In the genomic region with DNA sequence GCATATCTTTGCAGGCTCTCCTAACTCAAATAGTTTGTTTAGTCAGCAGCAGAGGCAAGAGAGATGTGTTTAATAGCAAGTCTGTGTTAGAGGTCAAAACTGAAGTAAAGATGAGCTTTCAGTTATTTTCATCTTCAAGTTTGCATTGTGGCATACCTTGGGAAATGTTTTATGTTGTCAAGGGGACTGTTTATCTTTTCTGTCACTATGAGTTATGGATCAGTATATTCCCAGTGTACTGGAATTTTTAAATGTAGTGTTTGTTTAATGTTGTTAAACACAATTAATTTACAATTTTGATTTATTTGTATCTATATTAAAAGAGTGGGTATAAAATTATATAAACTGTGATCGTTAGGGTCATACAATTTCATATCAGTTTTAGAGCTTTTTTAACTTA, we compare ENCODE assay signal across 14 cellular contexts.
A peak's percentile ranks its signal among the peaks of the same experiment; 100 is the strongest.
DNase-seq lines count a peak whose midpoint lies in the region; ATAC-seq and TF ChIP-seq lines count a peak whose summit lies in the region.
"Had no signal": no experiment of that assay in that cellular context is flagged by ENCODE, and none has a peak within 500 bp of the region (broad histone marks: within the 10 kb centered on the region; RNA-seq: fewer than 3 reads in every experiment).

No MANE protein-coding gene starts in this region.

- H3K4me3 ChIP-seq in HUES48 (ENCODE audit: low read depth, low read length) (peak overlapping the region; percentile 84), colonic mucosa (peak overlapping the region; percentile 56), lower lobe of right lung (peak overlapping the region; percentile 58), subcutaneous abdominal adipose tissue (ENCODE audit: low read depth in 1 of 5, low read length in 5 of 5) (peak overlapping the region in 3 of 5 donors; percentile 78 to 88 (median 88))

- H3K27ac ChIP-seq in HUES48 (ENCODE audit: low read depth, low read length) (no peak overlapping the region), colonic mucosa (peak overlapping the region; percentile 45), lower lobe of right lung (no peak overlapping the region), subcutaneous abdominal adipose tissue (ENCODE audit: low read depth, low read length) (peak overlapping the region; percentile 10)

- H3K4me1 ChIP-seq in HUES48 (ENCODE audit: control insufficient read depth, insufficient read depth, low read length) (peaks cover 11% of the 10 kb centered on the region), colonic mucosa (no peaks in the 10 kb centered on the region), lower lobe of right lung (peaks cover 15% of the 10 kb centered on the region), subcutaneous abdominal adipose tissue (ENCODE audit: control insufficient read depth in 5 of 5, insufficient read depth in 5 of 5, low read length in 5 of 5) (peaks cover 4 to 47% (median 41%) of the 10 kb centered on the region in 5 donors)

- H3K9me3 ChIP-seq in HUES48 (ENCODE audit: control insufficient read depth, insufficient read depth, low read length) (no peaks in the 10 kb centered on the region), colonic mucosa (no peaks in the 10 kb centered on the region), lower lobe of right lung (no peaks in the 10 kb centered on the region), subcutaneous abdominal adipose tissue (ENCODE audit: control insufficient read depth in 5 of 5, low read length in 5 of 5) (no peaks in the 10 kb centered on the region)

- DNase-seq in colonic mucosa (no peak), lower lobe of right lung (no peak), activated gamma-delta T cell (lab: John Stamatoyannopoulos, UW) (no peak), EL (no peak), NCI-H1105 (lab: John Stamatoyannopoulos, UW) (no peak)
- no peak for DNase-seq in activated CD4-positive, alpha-beta T cell treated with anti-CD3 and anti-CD28 coated beads for 4 hours
- DNase-seq: activated CD8-positive, alpha-beta T cell treated with anti-CD3 and anti-CD28 coated beads, Interleukin-2, amount 10 ng/mL, durations not matched to agents 7 days and 5 days; activated effector memory CD4-positive, alpha-beta T cell treated with anti-CD3 and anti-CD28 coated beads, Interleukin-2, amount 50 U/mL, for 16 hours; NCI-H1092; NCI-H510A; stimulated activated CD4-positive, alpha-beta T cell treated with anti-CD3 and anti-CD28 coated beads, Interleukin-4, amount 100 ng/mL, for 4 hours; stimulated activated naive B cell treated with anti-CD40 and anti-IgM and Interleukin-4, amounts not matched to agents 10 μg/mL and 1 μg/mL and 100 μg/mL, for 72 hours had no signal

- no peak for ATAC-seq in lower lobe of right lung
- ATAC-seq: activated CD8-positive, alpha-beta T cell treated with anti-CD3 and anti-CD28 coated beads, Interleukin-2, amount 10 ng/mL, durations not matched to agents 7 days and 5 days; stimulated activated naive B cell treated with anti-CD40 and anti-IgM and Interleukin-4, amounts not matched to agents 10 μg/mL and 1 μg/mL and 100 μg/mL, for 72 hours had no signal

- H3K9ac ChIP-seq in HUES48 (ENCODE audit: low read depth, low read length) (no peak overlapping the region), colonic mucosa (ENCODE audit: low read depth in 2 of 2, low read length in 2 of 2) (peak overlapping the region in 1 of 2 donors; percentile 80), subcutaneous abdominal adipose tissue (ENCODE audit: low read length in 5 of 5) (peak overlapping the region in 1 of 5 donors; percentile 48)

- intact Hi-C loops in colonic mucosa (cut with DNase I) (loop anchor here (10.0 kb wide), 1 partner anchor 446 kb away; no protein-coding TSS in a partner anchor), lower lobe of right lung (cut with DNase I) (no loop called here)

- H3K27me3 ChIP-seq in HUES48 (ENCODE audit: control insufficient read depth, insufficient read depth, low read length) (peaks cover 73% of the 10 kb centered on the region), colonic mucosa (no peaks in the 10 kb centered on the region), lower lobe of right lung (ENCODE audit: low read depth) (peaks cover 39% of the 10 kb centered on the region), subcutaneous abdominal adipose tissue (ENCODE audit: control insufficient read depth in 5 of 5, insufficient read depth in 4 of 5, low read length in 5 of 5) (peaks cover 0 to 27% (median 9%) of the 10 kb centered on the region in 5 donors)

- H3K36me3 ChIP-seq in HUES48 (ENCODE audit: control insufficient read depth, insufficient read depth, low read length) (no peaks in the 10 kb centered on the region), colonic mucosa (no peaks in the 10 kb centered on the region), lower lobe of right lung (no peaks in the 10 kb centered on the region), subcutaneous abdominal adipose tissue (ENCODE audit: control insufficient read depth in 5 of 5, insufficient read depth in 5 of 5, low read length in 5 of 5) (no peaks in the 10 kb centered on the region)

- TF ChIP-seq CTCF in colonic mucosa (IDR thresholded peaks at IDR 0.05) (no peak), lower lobe of right lung (IDR thresholded peaks at IDR 0.05) (no peak)

Comparison
In these comparisons a context has a peak if more than half of its experiments do, and no peak if none do; other contexts are left out.
1. H3K27ac ChIP-seq: peak in colonic mucosa (single experiment) and subcutaneous abdominal adipose tissue (single experiment); none in HUES48 (single experiment) and lower lobe of right lung (single experiment).
2. Peak in every context shown above with its lines, with median percentiles within 50 percentile points of each other: H3K4me3 ChIP-seq.